Comparison of ENCODE assay signal across 8 cellular contexts in the genomic region with DNA sequence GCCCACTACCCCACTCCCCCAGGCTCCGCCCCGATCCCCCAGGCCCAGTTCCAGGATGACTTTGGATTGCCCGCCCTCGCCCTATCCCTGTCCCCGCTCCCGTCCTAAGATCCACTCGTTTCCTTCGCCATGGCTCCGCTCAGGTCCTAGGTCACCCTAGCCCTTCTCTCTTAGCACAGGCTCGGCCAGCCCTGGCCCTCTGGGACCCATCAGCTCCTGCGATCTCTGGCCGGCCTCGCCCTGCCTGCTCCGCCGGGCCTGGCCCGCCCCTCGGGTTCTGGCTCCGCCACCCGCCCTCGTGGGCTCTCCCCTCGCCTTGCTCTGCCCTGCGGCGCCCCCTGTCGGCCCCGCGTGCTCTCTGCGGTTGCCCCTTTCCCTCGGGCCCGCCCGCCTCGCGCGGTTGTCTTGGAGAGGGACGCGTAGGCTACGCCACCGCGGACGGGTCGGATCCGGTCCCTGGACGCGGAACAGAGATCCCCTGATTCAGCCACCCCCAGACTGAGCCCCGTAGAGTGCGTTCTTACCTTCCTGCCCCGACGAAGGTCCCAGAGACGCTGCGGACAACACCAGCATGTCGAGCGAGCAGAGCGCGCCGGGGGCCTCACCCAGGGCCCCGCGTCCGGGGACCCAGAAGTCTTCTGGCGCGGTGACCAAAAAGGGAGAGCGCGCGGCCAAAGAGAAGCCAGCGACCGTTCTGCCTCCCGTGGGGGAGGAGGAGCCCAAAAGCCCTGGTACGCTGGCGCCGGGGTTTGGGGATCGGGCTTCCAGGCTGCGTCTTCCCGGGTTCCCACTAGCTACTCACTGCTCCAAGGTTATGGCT. TPM values are rescaled to one million over a fixed set of nuclear protein-coding genes. Genes with fewer than 3 reads are reported as not detected.
DNase-seq lines count a peak whose midpoint lies in the region; ATAC-seq and TF ChIP-seq lines count a peak whose summit lies in the region.
"Had no signal": no experiment of that assay in that cellular context is flagged by ENCODE, and none has a peak within 500 bp of the region (broad histone marks: within the 10 kb centered on the region; RNA-seq: fewer than 3 reads in every experiment).

TSS of gene LRRC71 (plus strand) at position 400 of the 820 bp plus-strand sequence. CDS start at position 572, 172 bp downstream.

- DNase-seq in GM19238 (ENCODE audit: insufficient read length, low spot score) (peak; percentile 46), NCI-H526 treated with DMSO at 0.1 percent for 48 hours (lab: John Stamatoyannopoulos, UW) (peak; percentile 85), mucosa of descending colon (peak; percentile 69 to 85 (median 80))
- DNase-seq in activated CD8-positive, alpha-beta memory T cell treated with anti-CD3 and anti-CD28 coated beads, Interleukin-2, amount 50 U/mL, for 48 hours: peak; percentile 93
- DNase-seq in stimulated activated CD8-positive, alpha-beta memory T cell treated with anti-CD3 and anti-CD28 coated beads, Interleukin-7, amount 100 ng/mL, for 48 hours (ENCODE audit: extremely low read depth in 1 of 2, low read depth in 1 of 2): peak; percentile 55 to 60

- H3K9me3 ChIP-seq in mucosa of descending colon: no peaks in the 10 kb centered on the region

- H3K4me3 ChIP-seq in mucosa of descending colon: no peak within 1 kb of the TSS

- peak; percentile 77 for TF ChIP-seq CTCF in mucosa of descending colon (IDR thresholded peaks at IDR 0.05)

- intact Hi-C loops in mucosa of descending colon (cut with DNase I, micrococcal nuclease): no loop called here

- ATAC-seq in esophagus mucosa (peak; percentile 91), mucosa of descending colon (peak; percentile 96), HG03196 (IDR thresholded peaks at IDR 0.05; ENCODE audit: unreplicated experiment) (no peak)

- no peaks in the 10 kb centered on the region for H3K36me3 ChIP-seq in mucosa of descending colon (ENCODE audit: low read depth)

- H3K4me1 ChIP-seq in mucosa of descending colon (ENCODE audit: low read depth): peaks cover 15% of the 10 kb centered on the region

RNA-seq across cellular contexts. Expression of gene LRRC71, which starts in this region (rescaled TPM):
- total RNA-seq in esophagus mucosa (not detected), mucosa of descending colon (not detected)
- total RNA-seq: mononuclear cell had no signal

Comparison
In these comparisons a context has a peak if more than half of its experiments do, and no peak if none do; other contexts are left out.
1. Peak in ATAC-seq in esophagus mucosa; RNA of the gene not detected or under 1 TPM.
2. Peak in DNase-seq and ATAC-seq in mucosa of descending colon; RNA of the gene not detected or under 1 TPM.